8 cellular contexts compared by ENCODE assay signal in the genomic region with DNA sequence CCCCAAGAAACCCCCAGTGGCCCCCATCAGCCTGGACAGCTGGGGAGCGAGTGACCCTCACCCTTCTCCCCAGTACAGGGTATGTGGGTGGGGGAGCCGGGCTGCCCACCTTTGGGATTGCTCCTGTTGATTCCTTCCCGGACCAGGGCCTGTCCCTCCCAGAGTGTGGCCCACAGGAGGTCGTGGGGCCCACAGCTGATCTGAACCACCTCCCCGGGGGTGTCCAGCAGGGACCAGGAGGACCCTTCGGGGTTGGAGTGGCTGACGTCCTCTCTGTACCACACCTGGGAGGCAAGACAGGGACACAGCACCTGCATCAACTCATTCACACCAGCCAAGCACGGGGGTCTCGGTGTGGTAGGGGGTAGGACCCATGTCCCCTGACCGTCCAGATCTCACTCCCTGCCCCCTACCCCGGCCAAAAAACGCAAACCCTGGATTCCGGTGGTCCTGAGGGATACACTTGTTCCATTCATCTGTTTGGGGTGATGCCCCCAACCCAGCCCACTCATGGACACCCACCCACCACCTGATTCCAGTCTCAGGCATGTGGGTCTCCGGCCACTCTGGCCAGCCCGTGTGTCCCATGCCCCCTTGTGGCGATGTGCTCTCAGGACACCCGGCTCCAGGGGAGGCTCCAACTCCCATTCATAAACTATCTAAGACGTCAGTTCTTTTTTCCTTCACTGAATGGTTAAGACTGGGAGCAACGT. TPM values are rescaled to one million over a fixed set of nuclear protein-coding genes. Genes with fewer than 3 reads are reported as not detected.
DNase-seq lines count a peak whose midpoint lies in the region; ATAC-seq and TF ChIP-seq lines count a peak whose summit lies in the region.

No MANE protein-coding gene starts in this region.

- H3K27me3 ChIP-seq in BE2C: no peaks in the 10 kb centered on the region
- no peaks in the 10 kb centered on the region for H3K27me3 ChIP-seq in adipocyte (replicated peaks; ENCODE audit: control insufficient read depth, insufficient read depth, low read length)

- peak; percentile 63 for DNase-seq in BE2C
- peak; percentile 22 for DNase-seq in M059J (ENCODE audit: low read depth)
- peak; percentile 61 for DNase-seq in adipocyte (ENCODE audit: low read depth)
- peak; percentile 89 for DNase-seq in iPS-NIHi7 (ENCODE audit: extremely low spot score)
- peak; percentile 43 for DNase-seq in stimulated activated naive CD8-positive, alpha-beta T cell treated with anti-CD3 and anti-CD28 coated beads, Interleukin-15, Interleukin-2, amounts not matched to agents 100 U/mL and 50 U/mL, for 24 hours
- no peak for DNase-seq in T1000 (lab: John Stamatoyannopoulos, UW)
- no peak for DNase-seq in NCI-H446 treated with DMSO at 0.1 percent for 48 hours (lab: John Stamatoyannopoulos, UW)

- peak; percentile 78 for TF ChIP-seq CTCF in BE2C (IDR thresholded peaks at IDR 0.05; ENCODE audit: low read depth, low read length)

- H3K9me3 ChIP-seq in BE2C (no peaks in the 10 kb centered on the region), adipocyte (ENCODE audit: control insufficient read depth, low read length) (no peaks in the 10 kb centered on the region)

- H3K4me3 ChIP-seq in BE2C (ENCODE audit: low read depth, low read length): no peak overlapping the region
- no peak overlapping the region for H3K4me3 ChIP-seq in adipocyte (ENCODE audit: low read length)

- H3K9ac ChIP-seq in adipocyte (ENCODE audit: low read length): no peak overlapping the region

- H3K36me3 ChIP-seq in BE2C: no peaks in the 10 kb centered on the region; the same call in 1 of the 2 replicates
- H3K36me3 ChIP-seq in adipocyte (ENCODE audit: control insufficient read depth, insufficient read depth, low read length, severe bottlenecking): peaks cover 15% of the 10 kb centered on the region

- peak; percentile 74 for ATAC-seq in GM18498 (IDR thresholded peaks at IDR 0.05; ENCODE audit: unreplicated experiment)
- ATAC-seq in stimulated activated naive CD8-positive, alpha-beta T cell treated with anti-CD3 and anti-CD28 coated beads, Interleukin-15, Interleukin-2, amounts not matched to agents 100 U/mL and 50 U/mL, for 24 hours: peak; percentile 36

- no peaks in the 10 kb centered on the region for H3K4me1 ChIP-seq in BE2C
- no peaks in the 10 kb centered on the region for H3K4me1 ChIP-seq in adipocyte (ENCODE audit: control insufficient read depth, insufficient read depth, low read length)

RNA-seq across cellular contexts. Expression of a gene that starts 10.9 kb away (rescaled TPM):
- polyA plus RNA-seq in BE2C (2012; ENCODE audit: insufficient read depth, insufficient read length, low read depth): 32.9 TPM
- total RNA-seq in M059J (2014; rRNA removed; shearing (Covaris generic)): 16.8 and 23.1 TPM in 2 replicates

RNA-seq across cellular contexts. Expression of a gene that starts 29.9 kb away (rescaled TPM):
- 0.85 TPM for polyA plus RNA-seq in BE2C (2012; ENCODE audit: insufficient read depth, insufficient read length, low read depth)
- total RNA-seq in M059J (2014; rRNA removed; shearing (Covaris generic)): not detected in 2 replicates

RNA-seq across cellular contexts. Expression of a gene that starts 40.4 kb away (rescaled TPM):
- 316 TPM for polyA plus RNA-seq in BE2C (2012; ENCODE audit: insufficient read depth, insufficient read length, low read depth)
- 31.6 and 37.5 TPM in 2 replicates for total RNA-seq in M059J (2014; rRNA removed; shearing (Covaris generic))

Comparison
In these comparisons a context has a peak if more than half of its experiments do, and no peak if none do; other contexts are left out.
1. DNase-seq: peak in BE2C (single experiment), M059J (single experiment), adipocyte (single experiment), iPS-NIHi7 (single experiment) and stimulated activated naive CD8-positive, alpha-beta T cell treated with anti-CD3 and anti-CD28 coated beads, Interleukin-15, Interleukin-2, amounts not matched to agents 100 U/mL and 50 U/mL, for 24 hours (single experiment); none in T1000 (single experiment) and NCI-H446 treated with DMSO at 0.1 percent for 48 hours (single experiment).